Comparison of ENCODE assay signal across 9 cellular contexts in the genomic region with DNA sequence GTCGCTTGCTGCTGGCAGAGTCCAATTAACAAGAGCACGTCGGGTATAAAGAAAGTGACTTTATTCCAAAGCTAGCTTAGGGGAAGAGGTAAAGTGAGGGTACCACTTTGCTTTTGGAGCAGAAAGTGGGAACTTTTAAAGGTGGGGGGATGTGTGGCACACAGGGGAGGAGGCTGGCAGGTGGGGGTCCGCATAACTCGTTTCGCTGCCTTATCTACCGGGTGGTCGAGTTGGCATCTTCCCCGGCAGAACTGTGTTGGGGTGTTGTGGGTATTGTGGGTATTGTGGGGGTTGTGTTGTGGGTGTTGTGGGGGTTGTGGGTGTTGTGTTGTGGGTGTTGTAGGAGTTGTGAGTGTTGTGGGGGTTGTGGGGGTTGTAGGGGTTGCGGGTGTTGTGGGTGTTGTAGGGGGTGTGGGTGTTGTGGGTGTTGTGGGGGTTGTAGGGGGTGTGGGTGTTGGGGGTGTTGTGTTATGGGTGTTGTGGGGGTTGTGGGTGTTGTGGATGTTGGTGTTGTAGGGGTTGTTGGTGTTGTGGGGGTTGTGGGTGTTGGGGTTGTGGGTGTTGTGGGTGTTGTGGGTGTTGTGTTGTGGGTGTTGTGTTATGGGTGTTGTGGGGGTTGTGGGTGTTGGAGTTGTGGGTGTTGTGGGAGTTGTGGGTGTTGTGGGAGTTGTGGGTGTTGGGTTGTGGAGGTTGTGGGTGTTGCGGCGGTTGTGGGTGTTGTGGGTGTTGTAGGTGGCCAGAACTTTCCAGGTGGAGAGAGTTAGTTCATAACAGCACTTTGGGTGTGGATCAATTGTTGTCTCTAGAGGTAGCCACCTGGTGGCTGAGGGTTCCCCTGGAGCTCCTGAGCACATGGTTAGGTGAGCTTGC. TPM values are rescaled to one million over a fixed set of nuclear protein-coding genes. Genes with fewer than 3 reads are reported as not detected.
DNase-seq lines count a peak whose midpoint lies in the region; ATAC-seq and TF ChIP-seq lines count a peak whose summit lies in the region.
"Had no signal": no experiment of that assay in that cellular context is flagged by ENCODE, and none has a peak within 500 bp of the region (broad histone marks: within the 10 kb centered on the region; RNA-seq: fewer than 3 reads in every experiment).

No MANE protein-coding gene starts in this region.

- CTCF ChIA-PET in CD8-positive, alpha-beta T cell (lab: Charles Lee) = interaction anchor here (0.6 to 2.6 kb wide), 5 partner anchors 16 to 106 kb away, joined by 3 to 10 read pairs (median 3); no protein-coding TSS in a partner anchor

- H3K4me1 Mint-ChIP-seq in CD8-positive, alpha-beta T cell (ENCODE audit: low read depth) = peaks cover 64% of the 10 kb centered on the region
- H3K4me1 Mint-ChIP-seq in activated T-helper 1 cell treated with anti-CD3 and anti-CD28 coated beads, Interleukin-12 subunit alpha, Interleukin-12 subunit beta, Interleukin-2, Interleukin-4 antibody, amounts not matched to agents 30 ng/mL and 10 ng/mL and 1 ng/mL, durations not matched to agents 14 hours and 24 hours and 36 hours (ENCODE audit: low read depth) = peaks cover 66% of the 10 kb centered on the region
- peaks cover 44 to 72% (median 68%) of the 10 kb centered on the region in 4 donors for H3K4me1 Mint-ChIP-seq in naive thymus-derived CD8-positive, alpha-beta T cell

- peaks cover 1% of the 10 kb centered on the region for H3K9me3 Mint-ChIP-seq in CD8-positive, alpha-beta T cell
- peaks cover 2% of the 10 kb centered on the region for H3K9me3 Mint-ChIP-seq in activated T-helper 1 cell treated with anti-CD3 and anti-CD28 coated beads, Interleukin-12 subunit alpha, Interleukin-12 subunit beta, Interleukin-2, Interleukin-4 antibody, amounts not matched to agents 30 ng/mL and 10 ng/mL and 1 ng/mL, durations not matched to agents 14 hours and 24 hours and 36 hours
- H3K9me3 Mint-ChIP-seq in naive thymus-derived CD8-positive, alpha-beta T cell = peaks cover 0 to 2% (median under 1%) of the 10 kb centered on the region in 9 donors

- peak overlapping the region; percentile 94 for H3K27ac Mint-ChIP-seq in CD8-positive, alpha-beta T cell
- peak overlapping the region; percentile 81 for H3K27ac Mint-ChIP-seq in activated T-helper 1 cell treated with anti-CD3 and anti-CD28 coated beads, Interleukin-12 subunit alpha, Interleukin-12 subunit beta, Interleukin-2, Interleukin-4 antibody, amounts not matched to agents 30 ng/mL and 10 ng/mL and 1 ng/mL, durations not matched to agents 14 hours and 24 hours and 36 hours
- peak overlapping the region; percentile 91 to 98 (median 95) for H3K27ac Mint-ChIP-seq in naive thymus-derived CD8-positive, alpha-beta T cell

- intact Hi-C loops in CD8-positive, alpha-beta T cell (cut with DNase I, micrococcal nuclease) = loop anchor here (1.0 to 5.0 kb wide), 9 partner anchors 21 to 190 kb away; a partner anchor contains a TSS
- intact Hi-C loops in activated T-helper 1 cell treated with anti-CD3 and anti-CD28 coated beads, Interleukin-12 subunit alpha, Interleukin-12 subunit beta, Interleukin-2, Interleukin-4 antibody, amounts not matched to agents 30 ng/mL and 10 ng/mL and 1 ng/mL, durations not matched to agents 14 hours and 24 hours and 36 hours (cut with micrococcal nuclease) = loop anchor here (1.0 to 5.0 kb wide), 6 partner anchors 21 to 130 kb away; a partner anchor contains a TSS

- peak overlapping the region; percentile 76 for H3K9ac ChIP-seq in Loucy (ENCODE audit: low read depth, low read length, poor library complexity, severe bottlenecking)

- no peaks in the 10 kb centered on the region for H3K27me3 Mint-ChIP-seq in CD8-positive, alpha-beta T cell (ENCODE audit: low read depth)
- H3K27me3 Mint-ChIP-seq in activated T-helper 1 cell treated with anti-CD3 and anti-CD28 coated beads, Interleukin-12 subunit alpha, Interleukin-12 subunit beta, Interleukin-2, Interleukin-4 antibody, amounts not matched to agents 30 ng/mL and 10 ng/mL and 1 ng/mL, durations not matched to agents 14 hours and 24 hours and 36 hours (ENCODE audit: insufficient read depth) = no peaks in the 10 kb centered on the region
- no peaks in the 10 kb centered on the region for H3K27me3 Mint-ChIP-seq in naive thymus-derived CD8-positive, alpha-beta T cell

- H3F3A ChIP-seq in Loucy (ENCODE audit: low read depth) = peaks cover 6% of the 10 kb centered on the region; the same call in 1 of the 2 replicates

- 0 out of 2 replicates have a peak overlapping the region, but pooled peaks have one; percentile 17 for H2AFZ ChIP-seq in Loucy (ENCODE audit: low read length)

- TF ChIP-seq CTCF in CD8-positive, alpha-beta T cell (IDR thresholded peaks at IDR 0.05) = no peak
- TF ChIP-seq CTCF in Loucy (conservative IDR thresholded peaks at IDR 0.05; ENCODE audit: low read length) = peak; percentile 38
- TF ChIP-seq CTCF in coronary artery (IDR thresholded peaks at IDR 0.05) = no peak

- peaks cover 74% of the 10 kb centered on the region for H3K79me2 ChIP-seq in Loucy (ENCODE audit: insufficient read depth, low read length)

- H3K27me3 ChIP-seq in CD8-positive, alpha-beta T cell (ENCODE audit: insufficient read depth, low read length) = no peaks in the 10 kb centered on the region
- no peaks in the 10 kb centered on the region for H3K27me3 ChIP-seq in Loucy (ENCODE audit: insufficient read depth, low read length, poor library complexity, severe bottlenecking)

- DNase-seq in CD8-positive, alpha-beta T cell = peak in 3 of 7 experiments; percentile 17 to 39 (median 27)
- no peak for DNase-seq in activated T-helper 1 cell treated with anti-CD3 and anti-CD28 coated beads, Interleukin-12 subunit alpha, Interleukin-12 subunit beta, Interleukin-2, Interleukin-4 antibody, amounts not matched to agents 30 ng/mL and 10 ng/mL and 1 ng/mL, durations not matched to agents 14 hours and 24 hours and 36 hours (ENCODE audit: low spot score)
- DNase-seq in naive thymus-derived CD8-positive, alpha-beta T cell = peak in 5 of 10 donors; percentile 15 to 62 (median 22)
- DNase-seq in NCI-H345 treated with DMSO at 0.1 percent for 48 hours (lab: John Stamatoyannopoulos, UW; ENCODE audit: unreplicated experiment) = no peak
- no peak for DNase-seq in mucosa of gallbladder (ENCODE audit: low spot score)
- DNase-seq in amygdala (lab: John Stamatoyannopoulos, UW) = no peak
- DNase-seq in coronary artery (ENCODE audit: low spot score) = no peak
- DNase-seq: midbrain had no signal

- no peaks in the 10 kb centered on the region for H3K36me3 ChIP-seq in CD8-positive, alpha-beta T cell (ENCODE audit: insufficient read depth, low read length)
- H3K36me3 ChIP-seq in Loucy (ENCODE audit: insufficient read depth, low read length) = no peaks in the 10 kb centered on the region

- H3K4me3 ChIP-seq in CD8-positive, alpha-beta T cell (ENCODE audit: low read depth, low read length) = peak overlapping the region; percentile 51
- H3K4me3 ChIP-seq in Loucy (ENCODE audit: low read length, poor library complexity, severe bottlenecking) (peak overlapping the region; percentile 85), coronary artery (no peak overlapping the region)

- no peaks in the 10 kb centered on the region for H3K9me3 ChIP-seq in CD8-positive, alpha-beta T cell (ENCODE audit: low read length)
- no peaks in the 10 kb centered on the region for H3K9me3 ChIP-seq in Loucy (ENCODE audit: insufficient read depth, low read depth, low read length)

- POLR2A ChIA-PET in CD8-positive, alpha-beta T cell (lab: Charles Lee) = interaction anchor here (0.7 to 1.2 kb wide), 4 partner anchors 16 to 75 kb away, joined by 3 to 4 read pairs (median 3); no protein-coding TSS in a partner anchor
- POLR2A ChIA-PET in naive thymus-derived CD8-positive, alpha-beta T cell (lab: Charles Lee) = interaction anchor here (0.6 to 2.9 kb wide), 8 partner anchors 9 to 512 kb away, joined by 3 to 15 read pairs (median 4); no protein-coding TSS in a partner anchor

- peaks cover 8% of the 10 kb centered on the region for H4K20me1 ChIP-seq in Loucy (ENCODE audit: insufficient read depth, low read length, poor library complexity, severe bottlenecking)

- H3K27ac ChIP-seq in CD8-positive, alpha-beta T cell (ENCODE audit: low read depth, low read length) = peak overlapping the region; percentile 82
- H3K27ac ChIP-seq in coronary artery = no peak overlapping the region

- peaks cover 52% of the 10 kb centered on the region for H3K4me1 ChIP-seq in CD8-positive, alpha-beta T cell (ENCODE audit: insufficient read depth, low read length)
- peaks cover 31% of the 10 kb centered on the region for H3K4me1 ChIP-seq in Loucy (ENCODE audit: insufficient read depth, low read length, poor library complexity, severe bottlenecking)

- peak overlapping the region; percentile 94 for H3K4me2 ChIP-seq in Loucy (ENCODE audit: low read depth, low read length, poor library complexity, severe bottlenecking)

- no peak for ATAC-seq in CD8-positive, alpha-beta T cell
- no peak for ATAC-seq in naive thymus-derived CD8-positive, alpha-beta T cell

- peak overlapping the region; percentile 81 for H3K4me3 Mint-ChIP-seq in CD8-positive, alpha-beta T cell
- peak overlapping the region; percentile 81 for H3K4me3 Mint-ChIP-seq in activated T-helper 1 cell treated with anti-CD3 and anti-CD28 coated beads, Interleukin-12 subunit alpha, Interleukin-12 subunit beta, Interleukin-2, Interleukin-4 antibody, amounts not matched to agents 30 ng/mL and 10 ng/mL and 1 ng/mL, durations not matched to agents 14 hours and 24 hours and 36 hours
- peak overlapping the region; percentile 83 to 97 (median 90) for H3K4me3 Mint-ChIP-seq in naive thymus-derived CD8-positive, alpha-beta T cell

- H3K9me2 ChIP-seq in Loucy (replicated peaks; ENCODE audit: low read depth, low read length) = no peaks in the 10 kb centered on the region

- peaks cover 3% of the 10 kb centered on the region for H3K36me3 Mint-ChIP-seq in CD8-positive, alpha-beta T cell
- H3K36me3 Mint-ChIP-seq in activated T-helper 1 cell treated with anti-CD3 and anti-CD28 coated beads, Interleukin-12 subunit alpha, Interleukin-12 subunit beta, Interleukin-2, Interleukin-4 antibody, amounts not matched to agents 30 ng/mL and 10 ng/mL and 1 ng/mL, durations not matched to agents 14 hours and 24 hours and 36 hours (ENCODE audit: low read depth) = peaks cover 19% of the 10 kb centered on the region
- peaks cover under 1 to 3% (median 1%) of the 10 kb centered on the region in 3 donors for H3K36me3 Mint-ChIP-seq in naive thymus-derived CD8-positive, alpha-beta T cell

RNA-seq across cellular contexts. Expression of a gene that starts 52.7 kb away (rescaled TPM):
- 10 to 100 TPM; 34.6 to 37.5 TPM for total RNA-seq in CD8-positive, alpha-beta T cell
- 127 and 132 TPM in 2 replicates for total RNA-seq in activated T-helper 1 cell treated with anti-CD3 and anti-CD28 coated beads, Interleukin-12 subunit alpha, Interleukin-12 subunit beta, Interleukin-2, Interleukin-4 antibody, amounts not matched to agents 30 ng/mL and 10 ng/mL and 1 ng/mL, durations not matched to agents 14 hours and 24 hours and 36 hours
- total RNA-seq in naive thymus-derived CD8-positive, alpha-beta T cell = 10 to 100 TPM; 59.0 TPM
- 10 to 100 TPM; 10.9 to 18.0 (median 13.2) TPM for polyA plus RNA-seq in naive thymus-derived CD8-positive, alpha-beta T cell
- total RNA-seq in mucosa of gallbladder = 107 TPM
